In the genomic region with DNA sequence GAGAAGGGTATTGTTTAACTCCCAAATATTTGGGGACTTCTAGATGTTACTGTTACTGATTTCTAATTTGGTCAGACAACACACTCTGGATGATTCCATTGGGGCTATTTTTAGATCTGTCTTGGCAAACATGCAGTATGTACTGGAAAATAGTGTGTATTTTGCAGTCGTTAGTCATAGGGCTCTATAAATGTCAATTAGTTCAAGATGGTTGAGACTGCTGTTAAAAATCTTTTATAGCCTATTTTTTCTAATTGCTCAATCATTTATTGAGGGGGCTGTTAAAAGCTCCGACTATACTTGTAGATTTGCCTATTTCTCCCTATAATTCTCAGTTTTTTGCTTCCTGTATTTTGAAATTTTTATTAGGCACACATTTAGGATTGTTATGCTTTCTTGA, we compare ENCODE assay signal across 1 cellular context.
TF ChIP-seq lines count a peak whose summit lies in the region.

No MANE protein-coding gene starts in this region.

TF ChIP-seq in K562, 482 proteins besides CTCF, POLR2A, EP300 and RAD21:
- TF ChIP-seq MYC (IDR thresholded peaks at IDR 0.05; ENCODE audit: low read depth, low read length) (no peak), MYC (CRISPR knock-in tag; IDR thresholded peaks at IDR 0.05; ENCODE audit: borderline replicate concordance, low read depth) (no peak), HSF4 (CRISPR knock-in tag; IDR thresholded peaks at IDR 0.05; ENCODE audit: borderline replicate concordance) (no peak), POLR2AphosphoS5 (IDR thresholded peaks at IDR 0.05; ENCODE audit: control insufficient read depth, insufficient read depth, low read depth, low read length) (no peak), SP2 (IDR thresholded peaks at IDR 0.05; ENCODE audit: extremely low read depth, low read depth, low read length, poor library complexity, severe bottlenecking) (no peak), HNRNPL (IDR thresholded peaks at IDR 0.05; ENCODE audit: low read depth, low read length) (no peak), ZFPM2 (CRISPR knock-in tag; IDR thresholded peaks at IDR 0.05) (no peak), CHD4 (IDR thresholded peaks at IDR 0.05; ENCODE audit: insufficient read depth, insufficient replicate concordance, low read depth, low read length, poor library complexity, severe bottlenecking) (no peak), MAFG (tag; conservative IDR thresholded peaks at IDR 0.05) (no peak), STAT5A (IDR thresholded peaks at IDR 0.05; ENCODE audit: borderline replicate concordance, low read length) (no peak), XRCC3 (IDR thresholded peaks at IDR 0.05) (no peak), HOMEZ (CRISPR knock-in tag; IDR thresholded peaks at IDR 0.05) (no peak), SREBF1 (IDR thresholded peaks at IDR 0.05; ENCODE audit: borderline replicate concordance, low read depth, low read length) (no peak), SRSF9 (IDR thresholded peaks at IDR 0.05; ENCODE audit: borderline replicate concordance, low read depth, low read length) (no peak)
- TF ChIP-seq, protein P1, sequence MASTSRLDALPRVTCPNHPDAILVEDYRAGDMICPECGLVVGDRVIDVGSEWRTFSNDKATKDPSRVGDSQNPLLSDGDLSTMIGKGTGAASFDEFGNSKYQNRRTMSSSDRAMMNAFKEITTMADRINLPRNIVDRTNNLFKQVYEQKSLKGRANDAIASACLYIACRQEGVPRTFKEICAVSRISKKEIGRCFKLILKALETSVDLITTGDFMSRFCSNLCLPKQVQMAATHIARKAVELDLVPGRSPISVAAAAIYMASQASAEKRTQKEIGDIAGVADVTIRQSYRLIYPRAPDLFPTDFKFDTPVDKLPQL (IDR thresholded peaks at IDR 0.05; ENCODE audit: extremely low read depth, insufficient read length), result no peak
- TF ChIP-seq, protein P2, sequence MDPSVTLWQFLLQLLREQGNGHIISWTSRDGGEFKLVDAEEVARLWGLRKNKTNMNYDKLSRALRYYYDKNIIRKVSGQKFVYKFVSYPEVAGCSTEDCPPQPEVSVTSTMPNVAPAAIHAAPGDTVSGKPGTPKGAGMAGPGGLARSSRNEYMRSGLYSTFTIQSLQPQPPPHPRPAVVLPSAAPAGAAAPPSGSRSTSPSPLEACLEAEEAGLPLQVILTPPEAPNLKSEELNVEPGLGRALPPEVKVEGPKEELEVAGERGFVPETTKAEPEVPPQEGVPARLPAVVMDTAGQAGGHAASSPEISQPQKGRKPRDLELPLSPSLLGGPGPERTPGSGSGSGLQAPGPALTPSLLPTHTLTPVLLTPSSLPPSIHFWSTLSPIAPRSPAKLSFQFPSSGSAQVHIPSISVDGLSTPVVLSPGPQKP (CRISPR knock-in tag; IDR thresholded peaks at IDR 0.05), result no peak
- TF ChIP-seq, protein P3, sequence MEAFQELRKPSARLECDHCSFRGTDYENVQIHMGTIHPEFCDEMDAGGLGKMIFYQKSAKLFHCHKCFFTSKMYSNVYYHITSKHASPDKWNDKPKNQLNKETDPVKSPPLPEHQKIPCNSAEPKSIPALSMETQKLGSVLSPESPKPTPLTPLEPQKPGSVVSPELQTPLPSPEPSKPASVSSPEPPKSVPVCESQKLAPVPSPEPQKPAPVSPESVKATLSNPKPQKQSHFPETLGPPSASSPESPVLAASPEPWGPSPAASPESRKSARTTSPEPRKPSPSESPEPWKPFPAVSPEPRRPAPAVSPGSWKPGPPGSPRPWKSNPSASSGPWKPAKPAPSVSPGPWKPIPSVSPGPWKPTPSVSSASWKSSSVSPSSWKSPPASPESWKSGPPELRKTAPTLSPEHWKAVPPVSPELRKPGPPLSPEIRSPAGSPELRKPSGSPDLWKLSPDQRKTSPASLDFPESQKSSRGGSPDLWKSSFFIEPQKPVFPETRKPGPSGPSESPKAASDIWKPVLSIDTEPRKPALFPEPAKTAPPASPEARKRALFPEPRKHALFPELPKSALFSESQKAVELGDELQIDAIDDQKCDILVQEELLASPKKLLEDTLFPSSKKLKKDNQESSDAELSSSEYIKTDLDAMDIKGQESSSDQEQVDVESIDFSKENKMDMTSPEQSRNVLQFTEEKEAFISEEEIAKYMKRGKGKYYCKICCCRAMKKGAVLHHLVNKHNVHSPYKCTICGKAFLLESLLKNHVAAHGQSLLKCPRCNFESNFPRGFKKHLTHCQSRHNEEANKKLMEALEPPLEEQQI (IDR thresholded peaks at IDR 0.05), result no peak
